Comparison of ENCODE assay signal across 8 cellular contexts in genomic region chr2:136246086-136246669, GRCh38.
A peak's percentile ranks its signal among the peaks of the same experiment; 100 is the strongest.
DNase-seq lines count a peak whose midpoint lies in the region; ATAC-seq and TF ChIP-seq lines count a peak whose summit lies in the region.

No MANE protein-coding gene starts in this region.

- TF ChIP-seq CTCF in choroid plexus epithelial cell (conservative IDR thresholded peaks at IDR 0.05; ENCODE audit: low read depth, low read length) (no peak), mucosa of descending colon (IDR thresholded peaks at IDR 0.05) (no peak)

- intact Hi-C loops in mucosa of descending colon (cut with DNase I, micrococcal nuclease) = no loop called here

- no peaks in the 10 kb centered on the region for H3K36me3 ChIP-seq in mucosa of descending colon (ENCODE audit: low read depth)

- no peaks in the 10 kb centered on the region for H3K9me3 ChIP-seq in mucosa of descending colon

- H3K4me1 ChIP-seq in mucosa of descending colon (ENCODE audit: low read depth) = peaks cover 2% of the 10 kb centered on the region

- peak; percentile 43 for DNase-seq in choroid plexus epithelial cell (ENCODE audit: low read depth)
- DNase-seq in mucosa of descending colon = peak; percentile 36 to 63 (median 50)
- no peak for DNase-seq in cerebellum (ENCODE audit: low spot score)
- DNase-seq in hippocampal formation (lab: John Stamatoyannopoulos, UW) = no peak

- ATAC-seq in GM19455 (IDR thresholded peaks at IDR 0.05; ENCODE audit: unreplicated experiment) (peak; percentile 85), HG03460 (IDR thresholded peaks at IDR 0.05; ENCODE audit: unreplicated experiment) (peak; percentile 71), mucosa of descending colon (peak; percentile 63), HG03469 (IDR thresholded peaks at IDR 0.05; ENCODE audit: unreplicated experiment) (no peak), GM18519 (IDR thresholded peaks at IDR 0.05; ENCODE audit: low FRiP score, unreplicated experiment) (no peak)

- H3K4me3 ChIP-seq in choroid plexus epithelial cell (ENCODE audit: low read depth, low read length) = peak overlapping the region; percentile 11
- H3K4me3 ChIP-seq in mucosa of descending colon = no peak overlapping the region

Comparison
In these comparisons a context has a peak if more than half of its experiments do, and no peak if none do; other contexts are left out.
1. ATAC-seq: peak in GM19455 (single experiment), HG03460 (single experiment) and mucosa of descending colon (single experiment); none in HG03469 (single experiment) and GM18519 (single experiment).
2. DNase-seq: peak in choroid plexus epithelial cell (single experiment) and mucosa of descending colon (3 of 3); none in cerebellum (single experiment) and hippocampal formation (0 of 2).